8 cellular contexts compared by ENCODE assay signal in the genomic region with DNA sequence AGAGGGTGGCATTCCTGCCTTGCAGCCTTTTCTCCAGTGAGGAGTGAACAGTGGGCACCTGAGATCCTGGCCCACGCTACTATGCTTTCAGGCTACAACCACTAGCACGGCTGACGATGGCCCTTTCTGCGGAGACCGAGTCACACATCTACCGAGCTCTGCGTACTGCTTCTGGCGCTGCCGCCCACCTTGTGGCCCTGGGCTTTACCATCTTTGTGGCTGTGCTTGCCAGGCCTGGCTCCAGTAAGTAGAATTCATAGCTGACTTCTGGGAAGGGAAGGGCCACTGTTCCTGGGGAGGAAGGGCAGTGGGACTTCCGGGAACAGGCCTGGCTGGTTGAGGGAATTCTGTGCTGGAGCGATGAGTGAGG. TPM values are rescaled to one million over a fixed set of nuclear protein-coding genes. Genes with fewer than 3 reads are reported as not detected.
DNase-seq lines count a peak whose midpoint lies in the region; ATAC-seq and TF ChIP-seq lines count a peak whose summit lies in the region.

No MANE protein-coding gene starts in this region.

- H3K27ac Mint-ChIP-seq in CD4-positive, CD25-positive, alpha-beta regulatory T cell, result peak overlapping the region; percentile 98 to 99 (median 99)
- peak overlapping the region; percentile 94 to 95 for H3K27ac Mint-ChIP-seq in effector memory CD8-positive, alpha-beta T cell

- peaks cover 47% of the 10 kb centered on the region for H3K4me1 ChIP-seq in CD4-positive, CD25-positive, alpha-beta regulatory T cell (ENCODE audit: control insufficient read depth, insufficient read depth, low read length, poor library complexity, severe bottlenecking)
- peaks cover 27% of the 10 kb centered on the region for H3K4me1 ChIP-seq in neuron (ENCODE audit: insufficient read depth, low read length)

- peak overlapping the region; percentile 83 for H3K4me3 ChIP-seq in CD4-positive, CD25-positive, alpha-beta regulatory T cell (ENCODE audit: low read depth, low read length)
- peak overlapping the region; percentile 86 for H3K4me3 ChIP-seq in NB4 (ENCODE audit: low read depth, low read length)
- H3K4me3 ChIP-seq in neuron (ENCODE audit: low read length), result peak overlapping the region; percentile 69

- ATAC-seq in CD4-positive, CD25-positive, alpha-beta regulatory T cell (ENCODE audit: low read depth in 2 of 2), result no peak
- ATAC-seq in effector memory CD8-positive, alpha-beta T cell (replicated peaks), result no peak
- ATAC-seq in HG03280 (IDR thresholded peaks at IDR 0.05; ENCODE audit: unreplicated experiment), result no peak

- no peak for TF ChIP-seq CTCF in NB4 (IDR thresholded peaks at IDR 0.05; ENCODE audit: low read depth, low read length)

- peaks cover 5 to 87% (median 44%) of the 10 kb centered on the region in 4 donors for H3K4me1 Mint-ChIP-seq in CD4-positive, CD25-positive, alpha-beta regulatory T cell
- H3K4me1 Mint-ChIP-seq in effector memory CD8-positive, alpha-beta T cell (ENCODE audit: low read depth in 2 of 2), result peaks cover 45 to 52% of the 10 kb centered on the region in 2 donors

- peak overlapping the region; percentile 91 to 97 (median 96) for H3K4me3 Mint-ChIP-seq in CD4-positive, CD25-positive, alpha-beta regulatory T cell
- H3K4me3 Mint-ChIP-seq in effector memory CD8-positive, alpha-beta T cell, result peak overlapping the region; percentile 91 to 96

- no peak for DNase-seq in CD4-positive, CD25-positive, alpha-beta regulatory T cell
- DNase-seq in NB4 (ENCODE audit: low read depth) (no peak), NCI-H1105 treated with DMSO at 0.1 percent for 48 hours (lab: John Stamatoyannopoulos, UW) (no peak), G401 (ENCODE audit: low spot score) (no peak), SIG-M5 (lab: John Stamatoyannopoulos, UW) (no peak)
- no peak for DNase-seq in effector memory CD8-positive, alpha-beta T cell

- H3K9me3 Mint-ChIP-seq in CD4-positive, CD25-positive, alpha-beta regulatory T cell, result no peaks in the 10 kb centered on the region
- no peaks in the 10 kb centered on the region for H3K9me3 Mint-ChIP-seq in effector memory CD8-positive, alpha-beta T cell

- H3K9me3 ChIP-seq in CD4-positive, CD25-positive, alpha-beta regulatory T cell (ENCODE audit: control insufficient read depth in 2 of 2, low read length in 2 of 2), result no peaks in the 10 kb centered on the region
- no peaks in the 10 kb centered on the region for H3K9me3 ChIP-seq in neuron (ENCODE audit: low read length)

- H3K36me3 Mint-ChIP-seq in CD4-positive, CD25-positive, alpha-beta regulatory T cell, result peaks cover 16% of the 10 kb centered on the region
- H3K36me3 Mint-ChIP-seq in effector memory CD8-positive, alpha-beta T cell (ENCODE audit: insufficient read depth), result peaks cover 54% of the 10 kb centered on the region

- H3K36me3 ChIP-seq in CD4-positive, CD25-positive, alpha-beta regulatory T cell (ENCODE audit: control insufficient read depth, insufficient read depth, low read length), result peaks cover 50% of the 10 kb centered on the region
- H3K36me3 ChIP-seq in neuron (ENCODE audit: insufficient read depth, low read length), result peaks cover 39% of the 10 kb centered on the region

- no peak for TF ChIP-seq POLR2A in NB4 (IDR thresholded peaks at IDR 0.05; ENCODE audit: extremely low read depth, insufficient read length)

- H3K27ac ChIP-seq in CD4-positive, CD25-positive, alpha-beta regulatory T cell (ENCODE audit: insufficient read depth, low read length, poor library complexity, severe bottlenecking), result peak overlapping the region; percentile 93

- no peaks in the 10 kb centered on the region for H3K27me3 ChIP-seq in CD4-positive, CD25-positive, alpha-beta regulatory T cell (ENCODE audit: control insufficient read depth, insufficient read depth, low read length)
- H3K27me3 ChIP-seq in neuron (ENCODE audit: insufficient read depth, low read length), result no peaks in the 10 kb centered on the region

- H3K27me3 Mint-ChIP-seq in CD4-positive, CD25-positive, alpha-beta regulatory T cell, result no peaks in the 10 kb centered on the region
- no peaks in the 10 kb centered on the region for H3K27me3 Mint-ChIP-seq in effector memory CD8-positive, alpha-beta T cell

- in situ Hi-C loops in G401 (cut with HindIII; ENCODE audit: low sequenced_read_pairs), result loop anchor here (10.0 kb wide), 2 partner anchors 87 to 183 kb away; partner anchors contain the start of gene SEMA3B

- no peak overlapping the region for H2AFZ ChIP-seq in neuron (ENCODE audit: low read depth, low read length)

RNA-seq across cellular contexts. Expression of gene CYB561D2, which starts 0.6 kb away (rescaled TPM):
- 28.5 TPM for total RNA-seq in CD4-positive, CD25-positive, alpha-beta regulatory T cell
- polyA plus RNA-seq in CD4-positive, CD25-positive, alpha-beta regulatory T cell, result 10 to 100 TPM; 66.3 to 92.2 (median 79.2) TPM
- total RNA-seq in G401 (2014; rRNA removed; shearing (Covaris generic)), result 18.3 and 31.4 TPM in 2 replicates

RNA-seq across cellular contexts. Expression of gene NPRL2, which starts 0.7 kb away (rescaled TPM):
- total RNA-seq in CD4-positive, CD25-positive, alpha-beta regulatory T cell, result 30.1 TPM
- 10 to 100 TPM; 43.0 to 51.8 (median 49.6) TPM for polyA plus RNA-seq in CD4-positive, CD25-positive, alpha-beta regulatory T cell
- total RNA-seq in G401 (2014; rRNA removed; shearing (Covaris generic)), result 26.7 and 27.3 TPM in 2 replicates

RNA-seq across cellular contexts. Expression of gene ZMYND10, which starts 5.8 kb away (rescaled TPM):
- total RNA-seq in CD4-positive, CD25-positive, alpha-beta regulatory T cell, result 1.6 TPM
- polyA plus RNA-seq in CD4-positive, CD25-positive, alpha-beta regulatory T cell, result under 1 TPM in 1 of 4 donors, not detected in 3; 0.09 TPM
- 10.1 TPM in 1 of 2 replicates, not detected in the other for total RNA-seq in G401 (2014; rRNA removed; shearing (Covaris generic))

RNA-seq across cellular contexts. Expression of gene TMEM115, which starts 8.0 kb away (rescaled TPM):
- total RNA-seq in CD4-positive, CD25-positive, alpha-beta regulatory T cell, result 18.3 TPM
- polyA plus RNA-seq in CD4-positive, CD25-positive, alpha-beta regulatory T cell, result 10 to 100 TPM; 33.5 to 38.6 (median 36.5) TPM
- total RNA-seq in G401 (2014; rRNA removed; shearing (Covaris generic)), result 35.4 and 43.1 TPM in 2 replicates

RNA-seq across cellular contexts. Expression of gene RASSF1, which starts 10.7 kb away (rescaled TPM):
- 76.0 TPM for total RNA-seq in CD4-positive, CD25-positive, alpha-beta regulatory T cell
- 10 to 100 TPM; 48.4 to 67.4 (median 54.7) TPM for polyA plus RNA-seq in CD4-positive, CD25-positive, alpha-beta regulatory T cell
- 23.2 and 31.8 TPM in 2 replicates for total RNA-seq in G401 (2014; rRNA removed; shearing (Covaris generic))
